Comparison of ENCODE assay signal across 22 cellular contexts in genomic region chr1:224392411-224393249, GRCh38. TPM values are rescaled to one million over a fixed set of nuclear protein-coding genes. Genes with fewer than 3 reads are reported as not detected.
DNase-seq lines count a peak whose midpoint lies in the region; ATAC-seq and TF ChIP-seq lines count a peak whose summit lies in the region.
"Had no signal": no experiment of that assay in that cellular context is flagged by ENCODE, and none has a peak within 500 bp of the region (broad histone marks: within the 10 kb centered on the region; RNA-seq: fewer than 3 reads in every experiment).

No MANE protein-coding gene starts in this region.

- no peaks in the 10 kb centered on the region for H3K9me3 Mint-ChIP-seq in CD4-positive, CD25-positive, alpha-beta regulatory T cell
- H3K9me3 Mint-ChIP-seq in glutamatergic neuron (ENCODE audit: unreplicated experiment), result peaks cover 1% of the 10 kb centered on the region
- H3K9me3 Mint-ChIP-seq: activated B cell treated with CpG ODN at 0.5 μM for 24 hours; memory B cell; natural killer cell treated with Interleukin-12 subunit alpha and Interleukin-12 subunit beta and Interleukin-15 and Interleukin-18, amount 100 ng/mL, for 72 hours; type B pancreatic cell had no signal

- H3K27ac ChIP-seq in CD4-positive, CD25-positive, alpha-beta regulatory T cell (ENCODE audit: insufficient read depth, low read length, poor library complexity, severe bottlenecking), result no peak overlapping the region
- no peak overlapping the region for H3K27ac ChIP-seq in Karpas-422 (ENCODE audit: low read length)
- H3K27ac ChIP-seq: coronary artery had no signal

- H3K9ac ChIP-seq in Karpas-422 (ENCODE audit: low read length), result no peak overlapping the region

- no peak for TF ChIP-seq CTCF in glutamatergic neuron (IDR thresholded peaks at IDR 0.05; ENCODE audit: partially characterized antibody, unreplicated experiment)

- H3K9me2 ChIP-seq in Karpas-422 (replicated peaks; ENCODE audit: insufficient read depth, low read length), result no peaks in the 10 kb centered on the region

- H3K4me1 Mint-ChIP-seq in CD4-positive, CD25-positive, alpha-beta regulatory T cell, result peaks cover 6 to 15% (median 11%) of the 10 kb centered on the region in 4 donors
- H3K4me1 Mint-ChIP-seq in T-helper 17 cell (peaks cover 9% of the 10 kb centered on the region), glutamatergic neuron (ENCODE audit: low read depth, unreplicated experiment) (no peaks in the 10 kb centered on the region)
- H3K4me1 Mint-ChIP-seq: activated B cell treated with CpG ODN at 0.5 μM for 24 hours, memory B cell had no signal

- H3K4me3 Mint-ChIP-seq in CD4-positive, CD25-positive, alpha-beta regulatory T cell, result no peak overlapping the region
- H3K4me3 Mint-ChIP-seq in T-helper 17 cell (no peak overlapping the region), glutamatergic neuron (ENCODE audit: unreplicated experiment) (no peak overlapping the region)
- H3K4me3 Mint-ChIP-seq: activated B cell treated with CpG ODN at 0.5 μM for 24 hours; memory B cell; natural killer cell treated with Interleukin-12 subunit alpha and Interleukin-12 subunit beta and Interleukin-15 and Interleukin-18, amount 100 ng/mL, for 72 hours; type B pancreatic cell had no signal

- no peak overlapping the region for H2AFZ ChIP-seq in Karpas-422 (ENCODE audit: low read length)

- no peak overlapping the region for H3K4me2 ChIP-seq in Karpas-422 (ENCODE audit: low read depth, low read length, poor library complexity, severe bottlenecking)

- peaks cover 5% of the 10 kb centered on the region for H3K4me1 ChIP-seq in CD4-positive, CD25-positive, alpha-beta regulatory T cell (ENCODE audit: control insufficient read depth, insufficient read depth, low read length, poor library complexity, severe bottlenecking)
- peaks cover 12% of the 10 kb centered on the region for H3K4me1 ChIP-seq in Karpas-422 (ENCODE audit: low read length)

- no peaks in the 10 kb centered on the region for H3K9me3 ChIP-seq in CD4-positive, CD25-positive, alpha-beta regulatory T cell (ENCODE audit: control insufficient read depth in 2 of 2, low read length in 2 of 2)
- no peaks in the 10 kb centered on the region for H3K9me3 ChIP-seq in T-helper 17 cell (ENCODE audit: control insufficient read depth, low read length, poor library complexity, severe bottlenecking)
- no peaks in the 10 kb centered on the region for H3K9me3 ChIP-seq in Karpas-422 (ENCODE audit: low read length)

- no peaks in the 10 kb centered on the region for H4K20me1 ChIP-seq in Karpas-422 (ENCODE audit: insufficient read depth, low read depth, low read length)

- H3K27ac Mint-ChIP-seq in CD4-positive, CD25-positive, alpha-beta regulatory T cell, result peak overlapping the region; percentile 23 to 76 (median 67)
- H3K27ac Mint-ChIP-seq in T-helper 17 cell (peak overlapping the region; percentile 56), glutamatergic neuron (ENCODE audit: unreplicated experiment) (no peak overlapping the region)
- H3K27ac Mint-ChIP-seq: activated B cell treated with CpG ODN at 0.5 μM for 24 hours, memory B cell, type B pancreatic cell had no signal

- DNase-seq in CD4-positive, CD25-positive, alpha-beta regulatory T cell, result no peak
- DNase-seq in CMK (ENCODE audit: low read depth) (peak; percentile 20), T-helper 17 cell (no peak), erythroblast (lab: John Stamatoyannopoulos, UW) (peak; percentile 85 to 90), Karpas-422 (no peak), cortex of kidney (lab: John Stamatoyannopoulos, UW) (no peak), glutamatergic neuron (no peak)
- DNase-seq: activated B cell treated with CpG ODN at 0.5 μM for 24 hours; GF-D8; hippocampal formation; kidney glomerular epithelial cell; NCI-H1436; NCI-H2171 treated with DMSO at 0.1 percent for 48 hours; NCI-H748 treated with DMSO at 0.1 percent for 48 hours; SHP77; stimulated activated naive CD4-positive, alpha-beta T cell had no signal

- H3K36me3 Mint-ChIP-seq in CD4-positive, CD25-positive, alpha-beta regulatory T cell, result peaks cover 53% of the 10 kb centered on the region
- peaks cover 3% of the 10 kb centered on the region for H3K36me3 Mint-ChIP-seq in T-helper 17 cell (ENCODE audit: low read depth)
- H3K36me3 Mint-ChIP-seq in glutamatergic neuron (ENCODE audit: unreplicated experiment), result no peaks in the 10 kb centered on the region

- H3K27me3 Mint-ChIP-seq in CD4-positive, CD25-positive, alpha-beta regulatory T cell, result no peaks in the 10 kb centered on the region
- H3K27me3 Mint-ChIP-seq in T-helper 17 cell, result no peaks in the 10 kb centered on the region
- H3K27me3 Mint-ChIP-seq in glutamatergic neuron (ENCODE audit: unreplicated experiment), result no peaks in the 10 kb centered on the region
- H3K27me3 Mint-ChIP-seq: activated B cell treated with CpG ODN at 0.5 μM for 24 hours; memory B cell; natural killer cell treated with Interleukin-12 subunit alpha and Interleukin-12 subunit beta and Interleukin-15 and Interleukin-18, amount 100 ng/mL, for 72 hours; type B pancreatic cell had no signal

- peaks cover 11% of the 10 kb centered on the region for H3K79me2 ChIP-seq in Karpas-422 (ENCODE audit: low read length)

- no peak overlapping the region for H3K4me3 ChIP-seq in CD4-positive, CD25-positive, alpha-beta regulatory T cell (ENCODE audit: low read depth, low read length)
- H3K4me3 ChIP-seq in Karpas-422 (ENCODE audit: low read length), result no peak overlapping the region
- H3K4me3 ChIP-seq: coronary artery had no signal

- ATAC-seq in CD4-positive, CD25-positive, alpha-beta regulatory T cell (ENCODE audit: low read depth in 2 of 2), result no peak
- ATAC-seq in T-helper 17 cell (no peak), GM18498 (IDR thresholded peaks at IDR 0.05; ENCODE audit: unreplicated experiment) (no peak)
- ATAC-seq: HepG2; natural killer cell treated with Interleukin-12 subunit alpha and Interleukin-12 subunit beta and Interleukin-15 and Interleukin-18, amount 100 ng/mL, for 72 hours had no signal

- H3K36me3 ChIP-seq in CD4-positive, CD25-positive, alpha-beta regulatory T cell (ENCODE audit: control insufficient read depth, insufficient read depth, low read length), result peaks cover 84% of the 10 kb centered on the region
- H3K36me3 ChIP-seq in Karpas-422 (ENCODE audit: insufficient read depth, low read length), result peaks cover 75% of the 10 kb centered on the region

- H3K27me3 ChIP-seq in CD4-positive, CD25-positive, alpha-beta regulatory T cell (ENCODE audit: control insufficient read depth, insufficient read depth, low read length), result no peaks in the 10 kb centered on the region
- H3K27me3 ChIP-seq in Karpas-422 (ENCODE audit: low read length), result no peaks in the 10 kb centered on the region

- peak; percentile 40 for TF ChIP-seq POLR2A in erythroblast (IDR thresholded peaks at IDR 0.05; ENCODE audit: low read length)

RNA-seq across cellular contexts. Expression of gene CNIH4, which starts 36.0 kb away (rescaled TPM):
- total RNA-seq in CD4-positive, CD25-positive, alpha-beta regulatory T cell, result 20.5 TPM
- polyA plus RNA-seq in CD4-positive, CD25-positive, alpha-beta regulatory T cell, result 10 to 100 TPM; 31.3 to 44.1 (median 40.6) TPM
- total RNA-seq in T-helper 17 cell (10 to 100 TPM; 19.1 to 24.1 TPM), glutamatergic neuron (ENCODE audit: unreplicated experiment) (85.5 TPM)
- total RNA-seq in Karpas-422 (2014; rRNA removed; shearing (Covaris generic); ENCODE audit: low replicate concordance), result 23.9 and 49.1 TPM in 2 replicates

RNA-seq across cellular contexts. Expression of gene WDR26, which starts 42.0 kb away (rescaled TPM):
- 209 TPM for total RNA-seq in CD4-positive, CD25-positive, alpha-beta regulatory T cell
- polyA plus RNA-seq in CD4-positive, CD25-positive, alpha-beta regulatory T cell, result 1 to 10 TPM; 2.6 to 5.3 (median 3.3) TPM
- total RNA-seq in T-helper 17 cell, result 100 to 1,000 TPM; 157 to 176 TPM
- 66.3 and 95.2 TPM in 2 replicates for total RNA-seq in Karpas-422 (2014; rRNA removed; shearing (Covaris generic); ENCODE audit: low replicate concordance)
- 110 TPM for total RNA-seq in glutamatergic neuron (ENCODE audit: unreplicated experiment)

Comparison
In these comparisons a context has a peak if more than half of its experiments do, and no peak if none do; other contexts are left out.
1. DNase-seq: peak in CMK (single experiment) and erythroblast (2 of 2); none in CD4-positive, CD25-positive, alpha-beta regulatory T cell (0 of 3), T-helper 17 cell (0 of 3), Karpas-422 (single experiment), cortex of kidney (single experiment) and glutamatergic neuron (single experiment).